In genomic region chr5:54838843-54839242, GRCh38 we compare ENCODE assay signal across 27 cellular contexts.
DNase-seq lines count a peak whose midpoint lies in the region; ATAC-seq and TF ChIP-seq lines count a peak whose summit lies in the region.
"Had no signal": no experiment of that assay in that cellular context is flagged by ENCODE, and none has a peak within 500 bp of the region (broad histone marks: within the 10 kb centered on the region; RNA-seq: fewer than 3 reads in every experiment).

No MANE protein-coding gene starts in this region.

- no peaks in the 10 kb centered on the region for H3F3A ChIP-seq in PC-3 (ENCODE audit: low read length, unreplicated experiment)

- no peak overlapping the region for H2BK5ac ChIP-seq in neuronal stem cell (ENCODE audit: low read length)

- H4K20me1 ChIP-seq in PC-3 (ENCODE audit: low read length): no peaks in the 10 kb centered on the region

- H3K4me2 ChIP-seq in neuronal stem cell (ENCODE audit: insufficient read depth, low read length, poor library complexity, severe bottlenecking): no peak overlapping the region
- no peak overlapping the region for H3K4me2 ChIP-seq in PC-3 (ENCODE audit: low read length)

- no peak overlapping the region for H2BK15ac ChIP-seq in neuronal stem cell (ENCODE audit: low read length)

- H3K79me1 ChIP-seq in neuronal stem cell (ENCODE audit: low read depth, low read length): no peaks in the 10 kb centered on the region

- H3K9me3 ChIP-seq in neuronal stem cell (replicated peaks in 1 of 2; ENCODE audit: control insufficient read depth in 2 of 2, insufficient read depth in 1 of 2, low read depth in 1 of 2, low read length in 2 of 2) (no peaks in the 10 kb centered on the region), Peyer's patch (no peaks in the 10 kb centered on the region), PC-3 (ENCODE audit: low read length) (no peaks in the 10 kb centered on the region)
- H3K9me3 ChIP-seq: HAP-1, lower lobe of right lung, SJCRH30, tibial nerve had no signal

- no peaks in the 10 kb centered on the region for H3K79me2 ChIP-seq in PC-3 (ENCODE audit: low read length)

- no peak overlapping the region for H3K14ac ChIP-seq in neuronal stem cell (ENCODE audit: low read length)

- POLR2A ChIA-PET in PC-3 (lab: Charles Lee; ENCODE audit: unreplicated experiment): no interaction called here

- H3K9me2 ChIP-seq in PC-3 (replicated peaks; ENCODE audit: low read length): no peaks in the 10 kb centered on the region

- no peak overlapping the region for H4K91ac ChIP-seq in neuronal stem cell (ENCODE audit: low read depth, low read length, poor library complexity)

- H2BK12ac ChIP-seq in neuronal stem cell (ENCODE audit: low read length): no peak overlapping the region

- H3K9ac ChIP-seq in neuronal stem cell (ENCODE audit: low read depth, low read length, poor library complexity) (no peak overlapping the region), PC-3 (ENCODE audit: low read length) (no peak overlapping the region)

- no peak overlapping the region for H3K23ac ChIP-seq in neuronal stem cell (ENCODE audit: low read depth, low read length, poor library complexity)

- intact Hi-C loops in PC-3 (cut with micrococcal nuclease): no loop called here

- CTCF ChIA-PET in PC-3 (lab: Charles Lee): no interaction called here

- BruUV-seq in PC-3 (replicated peaks; lab: Mats Ljungman, UMichigan): no TSS peak

- no peak for TF ChIP-seq POLR2A in Peyer's patch (IDR thresholded peaks at IDR 0.05)

- no peak for TF ChIP-seq CTCF in Peyer's patch (IDR thresholded peaks at IDR 0.05)
- no peak for TF ChIP-seq CTCF in PC-3 (conservative IDR thresholded peaks at IDR 0.05; ENCODE audit: low read depth, low read length)

- H2AFZ ChIP-seq in neuronal stem cell (ENCODE audit: low read length) (peak overlapping the region; percentile 58), PC-3 (ENCODE audit: low read length) (no peak overlapping the region)

- H3K27ac ChIP-seq in neuronal stem cell (replicated peaks; ENCODE audit: low read length) (no peak overlapping the region), Peyer's patch (no peak overlapping the region), PC-3 (ENCODE audit: low read length) (no peak overlapping the region)
- H3K27ac ChIP-seq: dorsolateral prefrontal cortex, HL-60, lower lobe of right lung, SJCRH30, tibial nerve, WERI-Rb-1 had no signal

- H3K4me3 ChIP-seq in neuronal stem cell (ENCODE audit: low read length in 2 of 2): no peak overlapping the region
- no peak overlapping the region for H3K4me3 ChIP-seq in Peyer's patch
- no peak overlapping the region for H3K4me3 ChIP-seq in PC-3 (ENCODE audit: low read length)
- H3K4me3 ChIP-seq: dorsolateral prefrontal cortex, HAP-1, lower lobe of right lung, SJCRH30, tibial nerve had no signal

- H3K4me1 ChIP-seq in neuronal stem cell (ENCODE audit: control insufficient read depth in 2 of 2, insufficient read depth in 1 of 2, low read depth in 1 of 2, low read length in 2 of 2): peaks cover 0 to 2% of the 10 kb centered on the region in 2 donors
- no peaks in the 10 kb centered on the region for H3K4me1 ChIP-seq in Peyer's patch
- H3K4me1 ChIP-seq in PC-3 (ENCODE audit: insufficient read depth, low read length): no peaks in the 10 kb centered on the region
- H3K4me1 ChIP-seq: HAP-1, SJCRH30 had no signal

- no peak overlapping the region for H2BK120ac ChIP-seq in neuronal stem cell (ENCODE audit: low read depth, low read length)

- H4K8ac ChIP-seq in neuronal stem cell (ENCODE audit: low read depth, low read length): no peak overlapping the region

- no peak overlapping the region for H2AK5ac ChIP-seq in neuronal stem cell (ENCODE audit: low read depth, low read length)

- ATAC-seq in HG03521 (IDR thresholded peaks at IDR 0.05; ENCODE audit: unreplicated experiment) (no peak), PC-3 (no peak)
- ATAC-seq: CD8-positive, alpha-beta T cell; lower lobe of right lung; naive thymus-derived CD8-positive, alpha-beta T cell; T-cell had no signal

- H3K27me3 ChIP-seq in neuronal stem cell (ENCODE audit: control insufficient read depth in 3 of 3, insufficient read depth in 3 of 3, low read depth in 1 of 3, low read length in 3 of 3) (no peaks in the 10 kb centered on the region), Peyer's patch (no peaks in the 10 kb centered on the region), PC-3 (ENCODE audit: low read length) (no peaks in the 10 kb centered on the region)
- H3K27me3 ChIP-seq: dorsolateral prefrontal cortex, SJCRH30, tibial nerve had no signal

- peak; percentile 42 for DNase-seq in NCI-H2171 treated with DMSO at 0.1 percent for 48 hours (lab: John Stamatoyannopoulos, UW)
- no peak for DNase-seq in NCI-H2171 (lab: John Stamatoyannopoulos, UW)
- peak; percentile 32 for DNase-seq in NCI-H1417 treated with DMSO at 0.1 percent for 48 hours (lab: John Stamatoyannopoulos, UW)
- peak; percentile 68 for DNase-seq in NCI-H748 treated with DMSO at 0.1 percent for 48 hours (lab: John Stamatoyannopoulos, UW)
- no peak for DNase-seq in neuronal stem cell (ENCODE audit: low spot score)
- no peak for DNase-seq in Peyer's patch
- DNase-seq in PC-3: no peak
- DNase-seq: activated CD4-positive, alpha-beta T cell treated with anti-CD3 and anti-CD28 coated beads, Interleukin-2, amount 10 ng/mL, durations not matched to agents 24 days and 14 days; activated CD8-positive, alpha-beta memory T cell treated with anti-CD3 and anti-CD28 coated beads for 24 hours; CD8-positive, alpha-beta T cell; DMS79 treated with DMSO at 0.1 percent for 48 hours; dorsolateral prefrontal cortex; GDM1; kidney glomerular epithelial cell; lower lobe of right lung; naive thymus-derived CD8-positive, alpha-beta T cell; NCI-H1694; NCI-H446; occipital lobe; SJCRH30; stimulated activated CD4-positive, alpha-beta T cell treated with anti-CD3 and anti-CD28 coated beads, Interleukin-4, amount 100 ng/mL, for 24 hours; T-cell; WERI-Rb-1 had no signal

- no peaks in the 10 kb centered on the region for H3K36me3 ChIP-seq in neuronal stem cell (replicated peaks in 1 of 2; ENCODE audit: control insufficient read depth in 2 of 2, insufficient read depth in 2 of 2, low read length in 2 of 2)
- no peaks in the 10 kb centered on the region for H3K36me3 ChIP-seq in Peyer's patch
- no peaks in the 10 kb centered on the region for H3K36me3 ChIP-seq in PC-3 (ENCODE audit: low read depth, low read length)
- H3K36me3 ChIP-seq: HAP-1, lower lobe of right lung, SJCRH30, tibial nerve, WERI-Rb-1 had no signal

- no peak overlapping the region for H3K18ac ChIP-seq in neuronal stem cell (ENCODE audit: low read length)

- no CpG with 5 or more reads among the region's 1 CpG for WGBS in neuronal stem cell (ENCODE audit: extremely low coverage in 2 of 2, insufficient read length in 2 of 2, insufficient replicate concordance in 1 of 2), 2 donors

- H3K4ac ChIP-seq in neuronal stem cell (ENCODE audit: low read length): no peak overlapping the region

Comparison
In these comparisons a context has a peak if more than half of its experiments do, and no peak if none do; other contexts are left out.
1. DNase-seq: peak in NCI-H2171 treated with DMSO at 0.1 percent for 48 hours (single experiment), NCI-H1417 treated with DMSO at 0.1 percent for 48 hours (single experiment) and NCI-H748 treated with DMSO at 0.1 percent for 48 hours (single experiment); none in NCI-H2171 (single experiment), neuronal stem cell (single experiment), Peyer's patch (0 of 3) and PC-3 (single experiment).